ENCODE assay signal across 15 cellular contexts in the genomic region with DNA sequence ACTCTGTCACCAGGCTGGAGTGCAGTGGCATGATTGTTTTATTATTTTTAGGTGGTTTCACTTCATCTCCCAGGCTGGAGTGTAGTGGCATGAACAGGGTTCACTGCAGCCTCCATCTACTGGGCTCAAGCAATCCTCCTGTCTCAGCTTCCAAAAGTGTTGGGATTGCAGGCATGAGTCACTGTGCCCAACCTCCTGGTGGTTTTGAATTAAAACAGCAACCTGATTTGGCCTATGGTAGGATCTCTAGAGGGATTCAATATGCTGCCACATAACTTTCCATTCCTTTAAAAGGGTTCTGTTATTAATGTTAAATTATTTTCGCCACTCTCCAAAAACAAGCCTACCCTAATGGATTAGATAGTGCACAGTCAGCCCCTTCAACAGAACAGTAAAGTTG. TPM values are rescaled to one million over a fixed set of nuclear protein-coding genes. Genes with fewer than 3 reads are reported as not detected.
DNase-seq lines count a peak whose midpoint lies in the region; ATAC-seq, FAIRE-seq and TF ChIP-seq lines count a peak whose summit lies in the region.
"Had no signal": no experiment of that assay in that cellular context is flagged by ENCODE, and none has a peak within 500 bp of the region (broad histone marks: within the 10 kb centered on the region; RNA-seq: fewer than 3 reads in every experiment).

No MANE protein-coding gene starts in this region.

- H3K27me3 ChIP-seq in HepG2 (ENCODE audit: control insufficient read depth in 1 of 2, insufficient read depth in 2 of 2, low read length in 2 of 2) (no peaks in the 10 kb centered on the region), right lobe of liver (no peaks in the 10 kb centered on the region)
- H3K27me3 ChIP-seq: suprapubic skin had no signal

- no peak overlapping the region for H2AFZ ChIP-seq in HepG2 (ENCODE audit: low read length)
- H2AFZ ChIP-seq: parathyroid adenoma had no signal

- TF ChIP-seq EP300 in HepG2 (IDR thresholded peaks at IDR 0.05; ENCODE audit: low read depth in 2 of 2, low read length in 2 of 2) (no peak), HepG2 (CRISPR knock-in tag; IDR thresholded peaks at IDR 0.05; ENCODE audit: borderline replicate concordance) (no peak)

- intact Hi-C loops in HepG2 (cut with micrococcal nuclease; ENCODE audit: unreplicated experiment), result no loop called here
- intact Hi-C loops in right lobe of liver (cut with DNase I), result no loop called here
- intact Hi-C loops in mucosa of descending colon (cut with DNase I, micrococcal nuclease), result no loop called here

- H3K79me2 ChIP-seq in HepG2 (ENCODE audit: insufficient read depth, low read length), result no peaks in the 10 kb centered on the region
- H3K79me2 ChIP-seq: parathyroid adenoma had no signal

- ATAC-seq in HepG2, result no peak
- no peak for ATAC-seq in right lobe of liver
- ATAC-seq in mucosa of descending colon, result no peak
- ATAC-seq: activated CD8-positive, alpha-beta T cell treated with anti-CD3 and anti-CD28 coated beads, Interleukin-2, amount 10 ng/mL, durations not matched to agents 7 days and 5 days had no signal

- peaks cover 51% of the 10 kb centered on the region for H3K4me1 ChIP-seq in HepG2 (ENCODE audit: insufficient read depth, low read length)
- H3K4me1 ChIP-seq in right lobe of liver, result no peaks in the 10 kb centered on the region
- H3K4me1 ChIP-seq in mucosa of descending colon (ENCODE audit: low read depth), result peaks cover 9% of the 10 kb centered on the region
- H3K4me1 ChIP-seq: parathyroid adenoma had no signal

- H3K9ac ChIP-seq in HepG2 (ENCODE audit: insufficient read depth, low read depth, low read length), result no peak overlapping the region
- H3K9ac ChIP-seq: parathyroid adenoma had no signal

- POLR2A ChIA-PET in HepG2 (lab: Yijun Ruan, JAX), result interaction anchor here (0.6 to 2.0 kb wide), 3 partner anchors 9 to 14 kb away, joined by 3 to 14 read pairs (median 3); a partner anchor contains a TSS

- in situ Hi-C loops in HepG2 (cut with HindIII; ENCODE audit: extremely low pct_ligation_motif_present, low pct_unique_long_range_greater_than_20kb), result no loop called here
- in situ Hi-C loops in G401 (cut with HindIII; ENCODE audit: low sequenced_read_pairs), result no loop called here

- BruUV-seq in HepG2 (replicated peaks; lab: Mats Ljungman, UMichigan), result no TSS peak

- H3K9me3 ChIP-seq in HepG2 (ENCODE audit: low read length) (no peaks in the 10 kb centered on the region), right lobe of liver (no peaks in the 10 kb centered on the region), mucosa of descending colon (no peaks in the 10 kb centered on the region)
- H3K9me3 ChIP-seq: suprapubic skin had no signal

- no peak for FAIRE-seq in HepG2 (lab: Jason Lieb, UNC)

- TF ChIP-seq POLR2A in HepG2 (IDR thresholded peaks at IDR 0.05; ENCODE audit: insufficient read depth in 1 of 2, low read depth in 2 of 2, low read length in 2 of 2), result no peak
- no peak for TF ChIP-seq POLR2A in right lobe of liver (IDR thresholded peaks at IDR 0.05)

- H4K20me1 ChIP-seq in HepG2 (ENCODE audit: insufficient read depth, low read length), result no peaks in the 10 kb centered on the region

- WGBS in HepG2 (ENCODE audit: low lambda C conversion rate), result 85% methylated on average over 1 of the region's 1 CpG
- WGBS in right lobe of liver (ENCODE audit: insufficient coverage, low coverage, low lambda C conversion rate, missing lambda C conversion rate), result 40% methylated on average over 1 of the region's 1 CpG

- H3K27ac ChIP-seq in HepG2 (ENCODE audit: extremely low read length, insufficient read depth, low read length) (no peak overlapping the region), right lobe of liver (no peak overlapping the region)
- H3K27ac ChIP-seq: parathyroid adenoma had no signal

- no peak for TF ChIP-seq RAD21 in HepG2 (CRISPR knock-in tag; IDR thresholded peaks at IDR 0.05)

- CTCF ChIA-PET in HepG2 (lab: Yijun Ruan, JAX; ENCODE audit: low intra/inter-chr PET ratio, low total read pairs), result no interaction called here

- TF ChIP-seq CTCF in HepG2 (CRISPR knock-in tag; IDR thresholded peaks at IDR 0.05) (no peak), right lobe of liver (IDR thresholded peaks at IDR 0.05) (no peak), fibroblast of pulmonary artery (IDR thresholded peaks at IDR 0.05; ENCODE audit: low read length, missing control alignments) (no peak), mucosa of descending colon (IDR thresholded peaks at IDR 0.05) (no peak)

- H3K36me3 ChIP-seq in HepG2 (replicated peaks in 1 of 2; ENCODE audit: control insufficient read depth in 1 of 2, insufficient read depth in 2 of 2, low read length in 2 of 2) (no peaks in the 10 kb centered on the region), right lobe of liver (no peaks in the 10 kb centered on the region), mucosa of descending colon (ENCODE audit: low read depth) (no peaks in the 10 kb centered on the region)
- H3K36me3 ChIP-seq: suprapubic skin had no signal

- no peak overlapping the region for H3K4me3 ChIP-seq in HepG2 (replicated peaks in 1 of 3; ENCODE audit: insufficient read depth in 1 of 3, low read depth in 2 of 3, low read length in 3 of 3)
- no peak overlapping the region for H3K4me3 ChIP-seq in right lobe of liver
- H3K4me3 ChIP-seq in fibroblast of pulmonary artery (replicated peaks; ENCODE audit: low read depth, low read length), result no peak overlapping the region
- H3K4me3 ChIP-seq in mucosa of descending colon, result no peak overlapping the region
- H3K4me3 ChIP-seq: suprapubic skin had no signal

- H3K4me2 ChIP-seq in HepG2 (ENCODE audit: low read depth, low read length), result no peak overlapping the region

- no peak for DNase-seq in HepG2 (ENCODE audit: low spot score)
- no peak for DNase-seq in right lobe of liver
- peak; percentile 53 for DNase-seq in amniotic epithelial cell (ENCODE audit: low read depth)
- DNase-seq in fibroblast of pulmonary artery (ENCODE audit: low read depth), result peak; percentile 45
- DNase-seq in central memory CD4-positive, alpha-beta T cell, result no peak
- no peak for DNase-seq in mucosa of descending colon
- DNase-seq in NCI-H2107 (lab: John Stamatoyannopoulos, UW), result no peak
- DNase-seq in G401 (ENCODE audit: low spot score), result no peak
- DNase-seq: activated CD8-positive, alpha-beta T cell treated with anti-CD3 and anti-CD28 coated beads, Interleukin-2, amount 10 ng/mL, durations not matched to agents 7 days and 5 days; activated effector memory CD4-positive, alpha-beta T cell treated with anti-CD3 and anti-CD28 coated beads, Interleukin-2, amount 50 U/mL, for 16 hours; erythroblast; NCI-H1694; NCI-H526 had no signal

RNA-seq across cellular contexts. Expression of a gene that starts 9.9 kb away (rescaled TPM):
- total RNA-seq in HepG2 (2016; rRNA removed; fragmentation: Illumina TruSeq; extraction: Trizol), result 231 and 359 TPM in 2 replicates
- 16.8 and 19.8 TPM in 2 replicates for total RNA-seq in HepG2 (2016; cell fraction: cytosol; rRNA removed; fragmentation: Illumina TruSeq; extraction: Trizol; ENCODE audit: low read depth)
- total RNA-seq in HepG2 (2016; cell fraction: insoluble cytoplasmic fraction; rRNA removed; fragmentation: Illumina TruSeq; extraction: Trizol), result 234 and 349 TPM in 2 replicates
- 31.3 and 31.7 TPM in 2 replicates for total RNA-seq in HepG2 (2016; cell fraction: membrane; rRNA removed; fragmentation: Illumina TruSeq; extraction: Trizol)
- total RNA-seq in HepG2 (2016; cell fraction: nucleus; rRNA removed; fragmentation: Illumina TruSeq; extraction: Trizol), result 93.9 and 106 TPM in 2 replicates
- polyA plus RNA-seq in HepG2 (2011; rRNA removed), result 21.7 and 36.6 TPM in 2 replicates
- polyA plus RNA-seq in HepG2 (2011; cell fraction: cytosol; rRNA removed), result 10.5 and 18.6 TPM in 2 replicates
- 6.5 and 10.0 TPM in 2 replicates for polyA plus RNA-seq in HepG2 (2011; cell fraction: nucleus; rRNA removed)
- 115 and 141 TPM in 2 replicates for polyA plus RNA-seq in HepG2 (2012)
- polyA plus RNA-seq in HepG2 (2016; cell fraction: cytosol; fragmentation: Illumina TruSeq; extraction: Trizol; ENCODE audit: low read depth), result 9.3 and 9.9 TPM in 2 replicates
- 317 and 331 TPM in 2 replicates for polyA plus RNA-seq in HepG2 (2016; cell fraction: insoluble cytoplasmic fraction; fragmentation: Illumina TruSeq; extraction: Trizol; ENCODE audit: low read depth)
- 25.5 and 28.6 TPM in 2 replicates for polyA plus RNA-seq in HepG2 (2016; cell fraction: membrane; fragmentation: Illumina TruSeq; extraction: Trizol; ENCODE audit: low read depth)
- 160 and 171 TPM in 2 replicates for polyA plus RNA-seq in HepG2 (2016; cell fraction: nucleus; fragmentation: Illumina TruSeq; extraction: Trizol; ENCODE audit: insufficient read depth, low read depth)
- 16.3 and 24.3 TPM in 2 replicates for polyA minus RNA-seq in HepG2 (2011; rRNA and poly(A)+ RNA removed; ENCODE audit: low replicate concordance)
- polyA minus RNA-seq in HepG2 (2011; cell fraction: cytosol; rRNA and poly(A)+ RNA removed), result 45.8 and 50.3 TPM in 2 replicates
- polyA minus RNA-seq in HepG2 (2011; cell fraction: nucleus; rRNA and poly(A)+ RNA removed), result 27.4 and 38.4 TPM in 2 replicates
- 10 to 100 TPM; 30.1 to 68.6 (median 46.1) TPM for total RNA-seq in right lobe of liver
- 10 to 100 TPM; 64.1 to 77.2 (median 72.9) TPM for total RNA-seq in mucosa of descending colon
- 217 and 267 TPM in 2 replicates for total RNA-seq in G401 (2014; rRNA removed; shearing (Covaris generic))

RNA-seq across cellular contexts. Expression of a gene that starts 15.6 kb away (rescaled TPM):
- total RNA-seq in HepG2 (2016; rRNA removed; fragmentation: Illumina TruSeq; extraction: Trizol) (40.7 and 54.8 TPM in 2 replicates), right lobe of liver (10 to 100 TPM in 2 of 6 experiments, 1 to 10 TPM in 4; 2.6 to 11.0 (median 9.0) TPM), mucosa of descending colon (10 to 100 TPM; 20.4 to 35.0 (median 29.2) TPM)
- total RNA-seq in HepG2 (2016; cell fraction: cytosol; rRNA removed; fragmentation: Illumina TruSeq; extraction: Trizol; ENCODE audit: low read depth), result 11.6 and 12.4 TPM in 2 replicates
- total RNA-seq in HepG2 (2016; cell fraction: insoluble cytoplasmic fraction; rRNA removed; fragmentation: Illumina TruSeq; extraction: Trizol), result 41.5 and 61.2 TPM in 2 replicates
- 15.4 and 19.1 TPM in 2 replicates for total RNA-seq in HepG2 (2016; cell fraction: membrane; rRNA removed; fragmentation: Illumina TruSeq; extraction: Trizol)
- 11.7 and 15.9 TPM in 2 replicates for total RNA-seq in HepG2 (2016; cell fraction: nucleus; rRNA removed; fragmentation: Illumina TruSeq; extraction: Trizol)
- polyA plus RNA-seq in HepG2 (2011; rRNA removed), result 44.5 and 48.2 TPM in 2 replicates
- 26.9 and 28.7 TPM in 2 replicates for polyA plus RNA-seq in HepG2 (2011; cell fraction: cytosol; rRNA removed)
- polyA plus RNA-seq in HepG2 (2011; cell fraction: nucleus; rRNA removed), result 4.3 and 8.5 TPM in 2 replicates
- polyA plus RNA-seq in HepG2 (2012), result 29.4 and 34.7 TPM in 2 replicates
- 5.9 and 7.2 TPM in 2 replicates for polyA plus RNA-seq in HepG2 (2016; cell fraction: cytosol; fragmentation: Illumina TruSeq; extraction: Trizol; ENCODE audit: low read depth)
- 53.3 and 59.8 TPM in 2 replicates for polyA plus RNA-seq in HepG2 (2016; cell fraction: insoluble cytoplasmic fraction; fragmentation: Illumina TruSeq; extraction: Trizol; ENCODE audit: low read depth)
- 12.2 and 14.0 TPM in 2 replicates for polyA plus RNA-seq in HepG2 (2016; cell fraction: membrane; fragmentation: Illumina TruSeq; extraction: Trizol; ENCODE audit: low read depth)
- 27.5 and 29.2 TPM in 2 replicates for polyA plus RNA-seq in HepG2 (2016; cell fraction: nucleus; fragmentation: Illumina TruSeq; extraction: Trizol; ENCODE audit: insufficient read depth, low read depth)
- polyA minus RNA-seq in HepG2 (2011; rRNA and poly(A)+ RNA removed; ENCODE audit: low replicate concordance), result 14.3 and 19.3 TPM in 2 replicates
- polyA minus RNA-seq in HepG2 (2011; cell fraction: cytosol; rRNA and poly(A)+ RNA removed), result 12.7 and 13.7 TPM in 2 replicates
- polyA minus RNA-seq in HepG2 (2011; cell fraction: nucleus; rRNA and poly(A)+ RNA removed), result 2.6 and 4.4 TPM in 2 replicates
- 17.7 and 26.2 TPM in 2 replicates for total RNA-seq in G401 (2014; rRNA removed; shearing (Covaris generic))

Comparison
In these comparisons a context has a peak if more than half of its experiments do, and no peak if none do; other contexts are left out.
1. DNase-seq: peak in amniotic epithelial cell (single experiment) and fibroblast of pulmonary artery (single experiment); none in HepG2 (single experiment), right lobe of liver (0 of 3), central memory CD4-positive, alpha-beta T cell (single experiment), mucosa of descending colon (0 of 3), NCI-H2107 (single experiment) and G401 (single experiment).